4 cellular contexts compared by ENCODE assay signal in the genomic region with DNA sequence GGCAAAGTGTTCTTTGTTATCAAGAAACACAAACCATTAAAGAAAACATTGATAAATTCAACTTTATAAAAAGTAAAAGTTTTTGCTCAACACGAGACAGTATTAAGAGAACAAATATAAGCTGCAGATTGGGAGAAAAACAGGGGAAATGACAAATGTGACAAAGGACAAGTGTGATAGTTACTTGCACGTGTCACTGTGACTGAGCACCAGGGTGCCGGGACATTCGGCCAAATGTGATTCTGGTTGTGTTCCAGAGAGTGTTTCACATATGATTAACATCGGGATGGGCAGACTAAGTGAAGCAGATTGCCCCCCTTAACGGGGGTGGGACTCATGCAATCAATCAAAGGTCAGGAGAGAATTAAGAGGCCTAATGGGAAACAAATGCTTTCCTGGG. TPM values are rescaled to one million over a fixed set of nuclear protein-coding genes. Genes with fewer than 3 reads are reported as not detected.
"Had no signal": no experiment of that assay in that cellular context is flagged by ENCODE, and none has a peak within 500 bp of the region (broad histone marks: within the 10 kb centered on the region; RNA-seq: fewer than 3 reads in every experiment).

No MANE protein-coding gene starts in this region.

RNA-seq across cellular contexts. Expression of a gene that starts 46.4 kb away (rescaled TPM):
- polyA plus RNA-seq: adipose tissue, adrenal gland, aorta, cardiac muscle cell had no signal
